ENCODE assay signal across 21 cellular contexts in the genomic region with DNA sequence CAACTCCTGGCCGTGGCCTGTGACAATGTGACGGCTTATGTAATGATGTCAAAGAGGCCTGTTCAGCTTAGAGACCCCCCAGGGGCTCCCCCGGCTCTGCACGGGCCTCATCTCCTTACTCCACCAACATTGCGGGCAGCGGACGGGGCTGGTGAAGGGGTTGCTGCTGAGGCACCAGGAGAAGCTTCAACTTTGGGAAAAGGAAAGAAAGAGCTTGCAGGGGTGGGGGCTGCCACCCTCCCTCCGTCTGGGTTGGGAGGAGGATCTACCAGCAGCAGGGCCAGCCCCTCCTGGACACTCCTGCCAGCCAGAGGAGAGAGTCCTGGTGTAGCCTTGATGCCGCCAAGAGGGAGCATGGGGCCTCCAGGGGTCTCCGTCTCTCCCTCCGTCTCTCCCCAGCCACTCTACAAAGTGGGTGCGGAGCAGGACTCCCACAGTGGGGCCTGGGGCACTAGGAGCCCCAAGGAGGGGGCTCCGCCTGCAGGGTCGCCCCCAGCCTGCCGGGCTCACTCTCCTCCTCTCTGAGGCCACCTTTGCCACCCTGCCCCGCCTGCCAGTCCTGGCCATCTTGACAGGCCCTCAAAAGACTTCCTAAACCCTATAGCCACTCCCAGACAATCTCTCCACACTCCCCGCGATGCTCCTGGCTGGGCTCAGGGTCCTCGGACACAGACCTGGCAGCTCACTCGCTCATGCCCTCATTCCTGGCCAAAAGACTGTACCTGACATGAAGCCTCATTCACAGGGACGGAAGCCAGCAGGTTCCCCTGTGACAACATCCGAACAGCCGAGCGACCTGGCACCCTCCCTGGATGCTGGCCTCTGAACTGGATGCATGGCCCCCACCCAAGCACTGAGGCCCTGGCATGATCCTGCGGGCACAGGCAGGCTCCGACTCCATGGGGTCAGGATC.
A peak's percentile ranks its signal among the peaks of the same experiment; 100 is the strongest.
DNase-seq lines count a peak whose midpoint lies in the region; ATAC-seq, FAIRE-seq and TF ChIP-seq lines count a peak whose summit lies in the region.
"Had no signal": no experiment of that assay in that cellular context is flagged by ENCODE, and none has a peak within 500 bp of the region (broad histone marks: within the 10 kb centered on the region; RNA-seq: fewer than 3 reads in every experiment).

No MANE protein-coding gene starts in this region.

- DNase-seq in astrocyte (ENCODE audit: low read depth), result no peak
- peak in 1 of 6 donors; percentile 20 for DNase-seq in pancreas
- no peak for DNase-seq in trophoblast cell
- DNase-seq in SHP77 (lab: John Stamatoyannopoulos, UW), result no peak
- DNase-seq in PC-3, result no peak
- DNase-seq: BE2C; CD8-positive, alpha-beta T cell; DND-41; GDM1; HCEC 1CT; KBM-7; NCI-H1048; NCI-H2227 treated with DMSO at 0.1 percent for 48 hours; NCI-H526; NK-92 treated with Interleukin-12 subunit alpha and Interleukin-12 subunit beta, amount 100 ng/mL, for 24 hours; OCI-M1 had no signal

- H2BK5ac ChIP-seq in trophoblast cell (ENCODE audit: low read depth, low read length, poor library complexity), result no peak overlapping the region

- BruUV-seq in PC-3 (replicated peaks; lab: Mats Ljungman, UMichigan), result no TSS peak

- peaks cover 2% of the 10 kb centered on the region for H3K9me3 Mint-ChIP-seq in astrocyte (ENCODE audit: unreplicated experiment)
- H3K9me3 Mint-ChIP-seq: CD8-positive, alpha-beta T cell had no signal

- WGBS in pancreas, 2 donors, result 78 to 80% methylated on average over 26 of the region's 26 CpGs
- no CpG with 5 or more reads among the region's 26 CpGs for WGBS in trophoblast cell (ENCODE audit: extremely low coverage, insufficient coverage, insufficient read length)

- H4K20me1 ChIP-seq in astrocyte (ENCODE audit: insufficient read depth, low read length) (peaks cover 14% of the 10 kb centered on the region), PC-3 (ENCODE audit: low read length) (no peaks in the 10 kb centered on the region)

- H3K18ac ChIP-seq in trophoblast cell (ENCODE audit: low read length), result no peak overlapping the region

- H3K27ac ChIP-seq in HUES6 (ENCODE audit: low read depth, low read length), result no peak overlapping the region
- H3K27ac ChIP-seq in astrocyte (ENCODE audit: low read depth, low read length), result no peak overlapping the region
- H3K27ac ChIP-seq in layer of hippocampus (ENCODE audit: low read depth, low read length), result peak overlapping the region; percentile 35
- peak overlapping the region; percentile 53 to 74 (median 58) for H3K27ac ChIP-seq in pancreas
- no peak overlapping the region for H3K27ac ChIP-seq in trophoblast cell (ENCODE audit: low read depth, low read length)
- H3K27ac ChIP-seq in PC-3 (ENCODE audit: low read length), result no peak overlapping the region

- H3K4me3 ChIP-seq in HUES6 (ENCODE audit: low read depth, low read length) (no peak overlapping the region), astrocyte (ENCODE audit: insufficient read depth, low read depth, low read length) (no peak overlapping the region), pancreas (no peak overlapping the region), trophoblast cell (ENCODE audit: low read depth, low read length) (no peak overlapping the region), PC-3 (ENCODE audit: low read length) (no peak overlapping the region)

- no peaks in the 10 kb centered on the region for H3K79me2 ChIP-seq in astrocyte (ENCODE audit: insufficient read depth, low read length)
- no peaks in the 10 kb centered on the region for H3K79me2 ChIP-seq in trophoblast cell (ENCODE audit: control insufficient read depth, insufficient read depth, low read length, poor library complexity)
- H3K79me2 ChIP-seq in PC-3 (ENCODE audit: low read length), result no peaks in the 10 kb centered on the region

- H3K4me2 ChIP-seq in astrocyte (ENCODE audit: low read length), result no peak overlapping the region
- H3K4me2 ChIP-seq in trophoblast cell (ENCODE audit: low read length), result no peak overlapping the region
- H3K4me2 ChIP-seq in PC-3 (ENCODE audit: low read length), result no peak overlapping the region

- H3K79me1 ChIP-seq in trophoblast cell (ENCODE audit: low read length), result peaks cover 2% of the 10 kb centered on the region

- peaks cover 8% of the 10 kb centered on the region; the same call in 1 of the 2 replicates for H3K4me1 ChIP-seq in HUES6 (ENCODE audit: control insufficient read depth, insufficient read depth, low read length)
- H3K4me1 ChIP-seq in astrocyte (ENCODE audit: insufficient read depth, low read length), result peaks cover 15% of the 10 kb centered on the region
- peaks cover 16 to 36% (median 26%) of the 10 kb centered on the region in 3 donors for H3K4me1 ChIP-seq in pancreas
- peaks cover 0 to under 1% of the 10 kb centered on the region in 2 experiments for H3K4me1 ChIP-seq in trophoblast cell (ENCODE audit: control insufficient read depth in 1 of 2, insufficient read depth in 2 of 2, low read length in 2 of 2)
- no peaks in the 10 kb centered on the region for H3K4me1 ChIP-seq in PC-3 (ENCODE audit: insufficient read depth, low read length)
- H3K4me1 ChIP-seq: BE2C had no signal

- H3K4me3 Mint-ChIP-seq in astrocyte (ENCODE audit: unreplicated experiment), result peak overlapping the region; percentile 17
- H3K4me3 Mint-ChIP-seq: CD8-positive, alpha-beta T cell had no signal

- peaks cover 4% of the 10 kb centered on the region for H3K4me1 Mint-ChIP-seq in astrocyte (ENCODE audit: low read depth, unreplicated experiment)

- no peaks in the 10 kb centered on the region for H3F3A ChIP-seq in PC-3 (ENCODE audit: low read length, unreplicated experiment)

- H3K4ac ChIP-seq in trophoblast cell (ENCODE audit: low read depth, low read length), result no peak overlapping the region

- no peak overlapping the region for H4K8ac ChIP-seq in trophoblast cell (ENCODE audit: low read depth, low read length)

- no peak for ATAC-seq in pancreas
- no peak for ATAC-seq in PC-3
- ATAC-seq: CD8-positive, alpha-beta T cell had no signal

- H2BK120ac ChIP-seq in trophoblast cell (ENCODE audit: insufficient read depth, low read length, poor library complexity), result no peak overlapping the region

- H3K36me3 ChIP-seq in HUES6 (ENCODE audit: control insufficient read depth, insufficient read depth, low read length) (no peaks in the 10 kb centered on the region), astrocyte (ENCODE audit: insufficient read depth, low read length) (no peaks in the 10 kb centered on the region), pancreas (no peaks in the 10 kb centered on the region), trophoblast cell (ENCODE audit: control insufficient read depth in 1 of 2, insufficient read depth in 2 of 2, low read length in 2 of 2) (no peaks in the 10 kb centered on the region), PC-3 (ENCODE audit: low read depth, low read length) (no peaks in the 10 kb centered on the region)
- H3K36me3 ChIP-seq: BE2C had no signal

- peak overlapping the region; percentile 20 for H3K27ac Mint-ChIP-seq in astrocyte (ENCODE audit: unreplicated experiment)
- H3K27ac Mint-ChIP-seq: CD8-positive, alpha-beta T cell had no signal

- intact Hi-C loops in pancreas (cut with DNase I), result no loop called here
- intact Hi-C loops in PC-3 (cut with micrococcal nuclease), result no loop called here

- no peak overlapping the region for H4K12ac ChIP-seq in trophoblast cell (ENCODE audit: low read depth, low read length)

- no peak overlapping the region for H4K91ac ChIP-seq in trophoblast cell (ENCODE audit: low read depth, low read length)

- FAIRE-seq in astrocyte (lab: Jason Lieb, UNC), result no peak
- no peak for FAIRE-seq in pancreas (lab: Jason Lieb, UNC)
- FAIRE-seq: GM12892, GM19239, HTR-8/SVneo had no signal

- H3K9me2 ChIP-seq in PC-3 (replicated peaks; ENCODE audit: low read length), result no peaks in the 10 kb centered on the region

- peaks cover 16% of the 10 kb centered on the region for H3K27me3 Mint-ChIP-seq in astrocyte (ENCODE audit: low read depth, unreplicated experiment)

- H3K9ac ChIP-seq in HUES6 (ENCODE audit: low read length) (peak overlapping the region; percentile 0), astrocyte (ENCODE audit: low read length) (no peak overlapping the region), trophoblast cell (ENCODE audit: low read length) (no peak overlapping the region), PC-3 (ENCODE audit: low read length) (no peak overlapping the region)

- no peaks in the 10 kb centered on the region for H3K36me3 Mint-ChIP-seq in astrocyte (ENCODE audit: low read depth, unreplicated experiment)
- H3K36me3 Mint-ChIP-seq: CD8-positive, alpha-beta T cell had no signal

- POLR2A ChIA-PET in PC-3 (lab: Charles Lee; ENCODE audit: unreplicated experiment), result no interaction called here

- H2AK5ac ChIP-seq in trophoblast cell (ENCODE audit: low read length), result no peak overlapping the region

- H2AFZ ChIP-seq in astrocyte (ENCODE audit: low read depth, low read length), result no peak overlapping the region
- no peak overlapping the region for H2AFZ ChIP-seq in trophoblast cell (ENCODE audit: insufficient read depth, low read length, poor library complexity)
- H2AFZ ChIP-seq in PC-3 (ENCODE audit: low read length), result no peak overlapping the region

- H2BK12ac ChIP-seq in trophoblast cell (ENCODE audit: low read length), result no peak overlapping the region

- no peak for TF ChIP-seq CTCF in astrocyte (IDR thresholded peaks at IDR 0.05; ENCODE audit: insufficient read depth, low read depth, low read length)
- no peak for TF ChIP-seq CTCF in pancreas (IDR thresholded peaks at IDR 0.05)
- TF ChIP-seq CTCF in PC-3 (conservative IDR thresholded peaks at IDR 0.05; ENCODE audit: low read depth, low read length), result no peak

- H3K27me3 ChIP-seq in HUES6 (ENCODE audit: control insufficient read depth, insufficient read depth, low read length), result no peaks in the 10 kb centered on the region
- peaks cover 3% of the 10 kb centered on the region for H3K27me3 ChIP-seq in astrocyte (ENCODE audit: insufficient read depth, low read length)
- peaks cover 8% of the 10 kb centered on the region for H3K27me3 ChIP-seq in layer of hippocampus (ENCODE audit: control insufficient read depth, insufficient read depth, low read length)
- H3K27me3 ChIP-seq in pancreas, result no peaks in the 10 kb centered on the region
- H3K27me3 ChIP-seq in trophoblast cell (ENCODE audit: insufficient read depth, low read length), result no peaks in the 10 kb centered on the region
- peaks cover 58% of the 10 kb centered on the region for H3K27me3 ChIP-seq in PC-3 (ENCODE audit: low read length)
- H3K27me3 ChIP-seq: BE2C had no signal

- CTCF ChIA-PET in PC-3 (lab: Charles Lee), result no interaction called here

- H3K9me3 ChIP-seq in HUES6 (ENCODE audit: control insufficient read depth, insufficient read depth, low read depth, low read length) (no peaks in the 10 kb centered on the region; the same call in 1 of the 2 replicates), astrocyte (ENCODE audit: insufficient read depth, low read depth, low read length) (no peaks in the 10 kb centered on the region), pancreas (no peaks in the 10 kb centered on the region), trophoblast cell (ENCODE audit: insufficient read depth, low read depth, low read length) (peaks cover 6% of the 10 kb centered on the region), PC-3 (ENCODE audit: low read length) (no peaks in the 10 kb centered on the region)
- H3K9me3 ChIP-seq: BE2C had no signal

- no peak overlapping the region for H3K14ac ChIP-seq in trophoblast cell (ENCODE audit: low read length)

- H3K23ac ChIP-seq in trophoblast cell (ENCODE audit: low read length), result no peak overlapping the region

Comparison
In these comparisons a context has a peak if more than half of its experiments do, and no peak if none do; other contexts are left out.
1. H3K27ac ChIP-seq: peak in layer of hippocampus (single experiment) and pancreas (4 of 4); none in HUES6 (single experiment), astrocyte (single experiment), trophoblast cell (single experiment) and PC-3 (single experiment).